In the genomic region with DNA sequence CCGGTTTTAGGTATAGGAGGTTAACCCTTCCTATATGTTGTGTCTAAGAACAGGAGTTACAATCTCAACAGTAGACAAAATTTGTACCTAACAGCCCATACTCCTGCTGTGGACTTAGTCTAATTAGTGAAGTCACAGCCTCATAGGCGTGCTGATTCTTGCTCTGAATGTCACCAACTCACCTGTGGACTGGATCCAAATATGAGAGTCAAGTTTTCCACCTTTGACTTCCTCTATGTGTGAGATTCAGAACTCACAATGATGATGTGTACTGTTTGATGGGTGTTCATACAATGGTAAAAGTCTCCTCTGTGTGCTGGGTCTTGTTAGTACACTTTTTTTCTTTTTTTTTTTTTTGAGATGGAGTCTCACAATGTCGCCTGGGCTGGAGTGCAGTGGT, we compare ENCODE assay signal across 25 cellular contexts. TPM values are rescaled to one million over a fixed set of nuclear protein-coding genes. Genes with fewer than 3 reads are reported as not detected.
DNase-seq lines count a peak whose midpoint lies in the region; ATAC-seq, FAIRE-seq and TF ChIP-seq lines count a peak whose summit lies in the region.
"Had no signal": no experiment of that assay in that cellular context is flagged by ENCODE, and none has a peak within 500 bp of the region (broad histone marks: within the 10 kb centered on the region; RNA-seq: fewer than 3 reads in every experiment).

No MANE protein-coding gene starts in this region.

- ATAC-seq in body of pancreas: no peak
- peak; percentile 65 for ATAC-seq in left colon
- peak; percentile 57 to 76 (median 68) for ATAC-seq in pancreas
- no peak for ATAC-seq in stimulated activated naive CD8-positive, alpha-beta T cell treated with anti-CD3 and anti-CD28 coated beads, Interleukin-15, Interleukin-2, amounts not matched to agents 100 U/mL and 50 U/mL, for 24 hours
- ATAC-seq in HG03342 (IDR thresholded peaks at IDR 0.05; ENCODE audit: unreplicated experiment): no peak
- ATAC-seq: PC-3, Right ventricle myocardium inferior had no signal

- peaks cover 14% of the 10 kb centered on the region for H3K4me1 ChIP-seq in body of pancreas
- H3K4me1 ChIP-seq in pancreas: peaks cover 0 to 7% (median 0%) of the 10 kb centered on the region in 3 donors
- H3K4me1 ChIP-seq in HAP-1: no peaks in the 10 kb centered on the region
- H3K4me1 ChIP-seq: BLaER1, SJCRH30 had no signal

- H3K27ac ChIP-seq in 22Rv1 (peak overlapping the region; percentile 84), body of pancreas (peak overlapping the region in 3 of 4 donors; percentile 20 to 48 (median 31)), pancreas (peak overlapping the region in 2 of 4 donors; percentile 15 to 60)
- H3K27ac ChIP-seq: BLaER1, SJCRH30 had no signal

- H3K4me3 ChIP-seq in body of pancreas: no peak overlapping the region
- H3K4me3 ChIP-seq in pancreas: no peak overlapping the region
- no peak overlapping the region for H3K4me3 ChIP-seq in HAP-1
- H3K4me3 ChIP-seq: BLaER1, GM23338, MG63, SJCRH30 had no signal

- intact Hi-C loops in body of pancreas (cut with DNase I): no loop called here
- intact Hi-C loops in left colon (cut with DNase I, micrococcal nuclease): no loop called here
- intact Hi-C loops in pancreas (cut with DNase I): no loop called here

- H3K36me3 ChIP-seq in body of pancreas (replicated peaks in 1 of 2; ENCODE audit: insufficient read depth in 1 of 2, low read depth in 2 of 2) (no peaks in the 10 kb centered on the region), pancreas (no peaks in the 10 kb centered on the region), HAP-1 (replicated peaks) (peaks cover 42% of the 10 kb centered on the region)
- H3K36me3 ChIP-seq: MG63, SJCRH30 had no signal

- WGBS in body of pancreas, 2 donors: 24 to 42% methylated on average over 2 to 3 of the region's 3 CpGs
- 36 to 43% methylated on average over 3 of the region's 3 CpGs for WGBS in pancreas, 2 donors

- no peak for DNase-seq in body of pancreas
- no peak for DNase-seq in left colon
- no peak for DNase-seq in pancreas
- no peak for DNase-seq in stimulated activated naive CD8-positive, alpha-beta T cell treated with anti-CD3 and anti-CD28 coated beads, Interleukin-15, Interleukin-2, amounts not matched to agents 100 U/mL and 50 U/mL, for 24 hours
- DNase-seq in stimulated activated CD4-positive, alpha-beta T cell treated with anti-CD3 and anti-CD28 coated beads, Interleukin-1b, Interleukin-23, amount 100 ng/mL, for 48 hours: no peak
- DNase-seq in HAP-1 (ENCODE audit: low spot score in 2 of 2): no peak
- DNase-seq: CD4-positive, alpha-beta T cell; H9; HFFc6; IMR-90; KG1; MG63; NCI-H2029 treated with DMSO at 0.1 percent for 48 hours; NCI-H446 treated with DMSO at 0.1 percent for 48 hours; NCI-H82; NK-92 treated with Interleukin-12 subunit alpha and Interleukin-12 subunit beta, amount 100 ng/mL, for 24 hours; PC-3; SJCRH30 had no signal

- no peak for TF ChIP-seq POLR2A in body of pancreas (IDR thresholded peaks at IDR 0.05)

- in situ Hi-C loops in HAP-1 (cut with MboI; ENCODE audit: low sequenced_read_pairs): no loop called here

- TF ChIP-seq CTCF in 22Rv1 (IDR thresholded peaks at IDR 0.05): no peak
- no peak for TF ChIP-seq CTCF in body of pancreas (IDR thresholded peaks at IDR 0.05)
- no peak for TF ChIP-seq CTCF in pancreas (IDR thresholded peaks at IDR 0.05)

- H3K27me3 ChIP-seq in body of pancreas: no peaks in the 10 kb centered on the region
- no peaks in the 10 kb centered on the region for H3K27me3 ChIP-seq in pancreas
- no peaks in the 10 kb centered on the region for H3K27me3 ChIP-seq in HAP-1 (ENCODE audit: low read depth)
- H3K27me3 ChIP-seq: BLaER1, MG63, SJCRH30 had no signal

- H3K9me3 ChIP-seq in body of pancreas: no peaks in the 10 kb centered on the region
- H3K9me3 ChIP-seq in pancreas: no peaks in the 10 kb centered on the region
- H3K9me3 ChIP-seq in HAP-1: no peaks in the 10 kb centered on the region
- H3K9me3 ChIP-seq: MG63, SJCRH30 had no signal

- no peak for FAIRE-seq in pancreas (lab: Jason Lieb, UNC)
- FAIRE-seq: A204.1, D721Med had no signal

RNA-seq across cellular contexts. Expression of a gene that starts 7.8 kb away (rescaled TPM):
- total RNA-seq in body of pancreas (10 to 100 TPM; 43.3 to 51.1 TPM), left colon (10 to 100 TPM; 87.4 to 90.8 TPM), pancreas (10 to 100 TPM; 20.5 to 38.7 (median 32.8) TPM)
- 10 to 100 TPM in 1 of 2 donors, 1 to 10 TPM in 1; 8.5 to 10.7 TPM for polyA plus RNA-seq in pancreas

Comparison
In these comparisons a context has a peak if more than half of its experiments do, and no peak if none do; other contexts are left out.
1. ATAC-seq: peak in left colon (single experiment) and pancreas (4 of 4); none in body of pancreas (single experiment), stimulated activated naive CD8-positive, alpha-beta T cell treated with anti-CD3 and anti-CD28 coated beads, Interleukin-15, Interleukin-2, amounts not matched to agents 100 U/mL and 50 U/mL, for 24 hours (single experiment) and HG03342 (single experiment).